ENCODE assay signal across 2 cellular contexts in the genomic region with DNA sequence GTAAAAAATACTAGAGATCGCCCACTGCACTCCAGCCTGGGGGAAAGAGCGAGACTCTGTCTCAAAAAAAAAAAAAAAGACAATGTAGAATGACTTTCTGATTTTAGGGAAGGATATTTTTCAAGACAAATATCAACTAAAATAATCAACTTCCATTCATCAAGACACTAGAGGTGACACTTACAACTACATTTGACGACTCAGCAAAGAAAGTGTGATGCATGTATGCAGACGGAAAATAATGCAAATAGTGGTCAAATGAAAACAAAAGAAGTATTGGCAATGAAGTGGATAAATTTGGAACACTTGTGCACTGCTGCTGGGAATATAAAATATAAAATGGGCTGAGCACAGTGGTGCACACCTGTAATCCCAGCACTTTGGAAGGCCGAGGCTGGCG.
A peak's percentile ranks its signal among the peaks of the same experiment; 100 is the strongest.
TF ChIP-seq lines count a peak whose summit lies in the region.

No MANE protein-coding gene starts in this region.

TF ChIP-seq in HepG2, 621 proteins besides CTCF, POLR2A, EP300 and RAD21:
- TF ChIP-seq SP5 (CRISPR knock-in tag; IDR thresholded peaks at IDR 0.05; ENCODE audit: borderline replicate concordance, low read depth): no peak
- TF ChIP-seq MAFF (IDR thresholded peaks at IDR 0.05; ENCODE audit: low read depth, low read length): peak; percentile 93
- TF ChIP-seq SIX1 (CRISPR knock-in tag; IDR thresholded peaks at IDR 0.05; ENCODE audit: borderline replicate concordance): no peak
- peak; percentile 88 to 96 for TF ChIP-seq MAFK (conservative IDR thresholded peaks at IDR 0.05 in 1 of 2, IDR thresholded peaks at IDR 0.05 in 1 of 2; ENCODE audit: low read length in 2 of 2)
- TF ChIP-seq, protein P1, sequence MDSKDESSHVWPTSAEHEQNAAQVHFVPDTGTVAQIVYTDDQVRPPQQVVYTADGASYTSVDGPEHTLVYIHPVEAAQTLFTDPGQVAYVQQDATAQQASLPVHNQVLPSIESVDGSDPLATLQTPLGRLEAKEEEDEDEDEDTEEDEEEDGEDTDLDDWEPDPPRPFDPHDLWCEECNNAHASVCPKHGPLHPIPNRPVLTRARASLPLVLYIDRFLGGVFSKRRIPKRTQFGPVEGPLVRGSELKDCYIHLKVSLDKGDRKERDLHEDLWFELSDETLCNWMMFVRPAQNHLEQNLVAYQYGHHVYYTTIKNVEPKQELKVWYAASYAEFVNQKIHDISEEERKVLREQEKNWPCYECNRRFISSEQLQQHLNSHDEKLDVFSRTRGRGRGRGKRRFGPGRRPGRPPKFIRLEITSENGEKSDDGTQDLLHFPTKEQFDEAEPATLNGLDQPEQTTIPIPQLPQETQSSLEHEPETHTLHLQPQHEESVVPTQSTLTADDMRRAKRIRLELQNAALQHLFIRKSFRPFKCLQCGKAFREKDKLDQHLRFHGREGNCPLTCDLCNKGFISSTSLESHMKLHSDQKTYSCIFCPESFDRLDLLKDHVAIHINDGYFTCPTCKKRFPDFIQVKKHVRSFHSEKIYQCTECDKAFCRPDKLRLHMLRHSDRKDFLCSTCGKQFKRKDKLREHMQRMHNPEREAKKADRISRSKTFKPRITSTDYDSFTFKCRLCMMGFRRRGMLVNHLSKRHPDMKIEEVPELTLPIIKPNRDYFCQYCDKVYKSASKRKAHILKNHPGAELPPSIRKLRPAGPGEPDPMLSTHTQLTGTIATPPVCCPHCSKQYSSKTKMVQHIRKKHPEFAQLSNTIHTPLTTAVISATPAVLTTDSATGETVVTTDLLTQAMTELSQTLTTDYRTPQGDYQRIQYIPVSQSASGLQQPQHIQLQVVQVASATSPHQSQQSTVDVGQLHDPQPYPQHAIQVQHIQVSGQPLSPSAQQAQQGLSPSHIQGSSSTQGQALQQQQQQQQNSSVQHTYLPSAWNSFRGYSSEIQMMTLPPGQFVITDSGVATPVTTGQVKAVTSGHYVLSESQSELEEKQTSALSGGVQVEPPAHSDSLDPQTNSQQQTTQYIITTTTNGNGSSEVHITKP (CRISPR knock-in tag; IDR thresholded peaks at IDR 0.05; ENCODE audit: low read depth): no peak

TF ChIP-seq in K562, 482 proteins besides CTCF, POLR2A, EP300 and RAD21:
- TF ChIP-seq RUNX1 (IDR thresholded peaks at IDR 0.05; ENCODE audit: low read depth) (no peak), ZNF785 (CRISPR knock-in tag; IDR thresholded peaks at IDR 0.05) (no peak), MAFK (IDR thresholded peaks at IDR 0.05; ENCODE audit: low read length) (peak; percentile 84), GATA2 (CRISPR knock-in tag; IDR thresholded peaks at IDR 0.05) (no peak), THRAP3 (IDR thresholded peaks at IDR 0.05; ENCODE audit: borderline replicate concordance) (no peak), MAFF (IDR thresholded peaks at IDR 0.05; ENCODE audit: low read length) (peak; percentile 86), MCM2 (IDR thresholded peaks at IDR 0.05; ENCODE audit: low read depth) (no peak), ZFX (CRISPR knock-in tag; IDR thresholded peaks at IDR 0.05) (no peak), MAFG (tag; conservative IDR thresholded peaks at IDR 0.05) (peak; percentile 77), BACH1 (tag; IDR thresholded peaks at IDR 0.05) (no peak), TAL1 (IDR thresholded peaks at IDR 0.05) (no peak), C11orf30 (IDR thresholded peaks at IDR 0.05; ENCODE audit: low read depth) (peak; percentile 71), CBX1 (IDR thresholded peaks at IDR 0.05; ENCODE audit: low read depth) (no peak), NFRKB (IDR thresholded peaks at IDR 0.05; ENCODE audit: low read depth) (no peak), HMG20B (CRISPR knock-in tag; IDR thresholded peaks at IDR 0.05) (no peak), ZNF316 (IDR thresholded peaks at IDR 0.05) (peak; percentile 91), ZNF217 (CRISPR knock-in tag; IDR thresholded peaks at IDR 0.05) (no peak), SNIP1 (IDR thresholded peaks at IDR 0.05; ENCODE audit: low read depth) (no peak)
- TF ChIP-seq, protein P2, sequence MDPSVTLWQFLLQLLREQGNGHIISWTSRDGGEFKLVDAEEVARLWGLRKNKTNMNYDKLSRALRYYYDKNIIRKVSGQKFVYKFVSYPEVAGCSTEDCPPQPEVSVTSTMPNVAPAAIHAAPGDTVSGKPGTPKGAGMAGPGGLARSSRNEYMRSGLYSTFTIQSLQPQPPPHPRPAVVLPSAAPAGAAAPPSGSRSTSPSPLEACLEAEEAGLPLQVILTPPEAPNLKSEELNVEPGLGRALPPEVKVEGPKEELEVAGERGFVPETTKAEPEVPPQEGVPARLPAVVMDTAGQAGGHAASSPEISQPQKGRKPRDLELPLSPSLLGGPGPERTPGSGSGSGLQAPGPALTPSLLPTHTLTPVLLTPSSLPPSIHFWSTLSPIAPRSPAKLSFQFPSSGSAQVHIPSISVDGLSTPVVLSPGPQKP (CRISPR knock-in tag; IDR thresholded peaks at IDR 0.05): no peak
- TF ChIP-seq, protein P3, sequence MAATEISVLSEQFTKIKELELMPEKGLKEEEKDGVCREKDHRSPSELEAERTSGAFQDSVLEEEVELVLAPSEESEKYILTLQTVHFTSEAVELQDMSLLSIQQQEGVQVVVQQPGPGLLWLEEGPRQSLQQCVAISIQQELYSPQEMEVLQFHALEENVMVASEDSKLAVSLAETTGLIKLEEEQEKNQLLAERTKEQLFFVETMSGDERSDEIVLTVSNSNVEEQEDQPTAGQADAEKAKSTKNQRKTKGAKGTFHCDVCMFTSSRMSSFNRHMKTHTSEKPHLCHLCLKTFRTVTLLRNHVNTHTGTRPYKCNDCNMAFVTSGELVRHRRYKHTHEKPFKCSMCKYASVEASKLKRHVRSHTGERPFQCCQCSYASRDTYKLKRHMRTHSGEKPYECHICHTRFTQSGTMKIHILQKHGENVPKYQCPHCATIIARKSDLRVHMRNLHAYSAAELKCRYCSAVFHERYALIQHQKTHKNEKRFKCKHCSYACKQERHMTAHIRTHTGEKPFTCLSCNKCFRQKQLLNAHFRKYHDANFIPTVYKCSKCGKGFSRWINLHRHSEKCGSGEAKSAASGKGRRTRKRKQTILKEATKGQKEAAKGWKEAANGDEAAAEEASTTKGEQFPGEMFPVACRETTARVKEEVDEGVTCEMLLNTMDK (IDR thresholded peaks at IDR 0.05; ENCODE audit: borderline replicate concordance, insufficient read depth, low read depth, low read length, poor library complexity, severe bottlenecking): no peak
- TF ChIP-seq, protein P4, sequence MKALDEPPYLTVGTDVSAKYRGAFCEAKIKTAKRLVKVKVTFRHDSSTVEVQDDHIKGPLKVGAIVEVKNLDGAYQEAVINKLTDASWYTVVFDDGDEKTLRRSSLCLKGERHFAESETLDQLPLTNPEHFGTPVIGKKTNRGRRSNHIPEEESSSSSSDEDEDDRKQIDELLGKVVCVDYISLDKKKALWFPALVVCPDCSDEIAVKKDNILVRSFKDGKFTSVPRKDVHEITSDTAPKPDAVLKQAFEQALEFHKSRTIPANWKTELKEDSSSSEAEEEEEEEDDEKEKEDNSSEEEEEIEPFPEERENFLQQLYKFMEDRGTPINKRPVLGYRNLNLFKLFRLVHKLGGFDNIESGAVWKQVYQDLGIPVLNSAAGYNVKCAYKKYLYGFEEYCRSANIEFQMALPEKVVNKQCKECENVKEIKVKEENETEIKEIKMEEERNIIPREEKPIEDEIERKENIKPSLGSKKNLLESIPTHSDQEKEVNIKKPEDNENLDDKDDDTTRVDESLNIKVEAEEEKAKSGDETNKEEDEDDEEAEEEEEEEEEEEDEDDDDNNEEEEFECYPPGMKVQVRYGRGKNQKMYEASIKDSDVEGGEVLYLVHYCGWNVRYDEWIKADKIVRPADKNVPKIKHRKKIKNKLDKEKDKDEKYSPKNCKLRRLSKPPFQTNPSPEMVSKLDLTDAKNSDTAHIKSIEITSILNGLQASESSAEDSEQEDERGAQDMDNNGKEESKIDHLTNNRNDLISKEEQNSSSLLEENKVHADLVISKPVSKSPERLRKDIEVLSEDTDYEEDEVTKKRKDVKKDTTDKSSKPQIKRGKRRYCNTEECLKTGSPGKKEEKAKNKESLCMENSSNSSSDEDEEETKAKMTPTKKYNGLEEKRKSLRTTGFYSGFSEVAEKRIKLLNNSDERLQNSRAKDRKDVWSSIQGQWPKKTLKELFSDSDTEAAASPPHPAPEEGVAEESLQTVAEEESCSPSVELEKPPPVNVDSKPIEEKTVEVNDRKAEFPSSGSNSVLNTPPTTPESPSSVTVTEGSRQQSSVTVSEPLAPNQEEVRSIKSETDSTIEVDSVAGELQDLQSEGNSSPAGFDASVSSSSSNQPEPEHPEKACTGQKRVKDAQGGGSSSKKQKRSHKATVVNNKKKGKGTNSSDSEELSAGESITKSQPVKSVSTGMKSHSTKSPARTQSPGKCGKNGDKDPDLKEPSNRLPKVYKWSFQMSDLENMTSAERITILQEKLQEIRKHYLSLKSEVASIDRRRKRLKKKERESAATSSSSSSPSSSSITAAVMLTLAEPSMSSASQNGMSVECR (CRISPR knock-in tag; IDR thresholded peaks at IDR 0.05): no peak
- TF ChIP-seq, protein P5, sequence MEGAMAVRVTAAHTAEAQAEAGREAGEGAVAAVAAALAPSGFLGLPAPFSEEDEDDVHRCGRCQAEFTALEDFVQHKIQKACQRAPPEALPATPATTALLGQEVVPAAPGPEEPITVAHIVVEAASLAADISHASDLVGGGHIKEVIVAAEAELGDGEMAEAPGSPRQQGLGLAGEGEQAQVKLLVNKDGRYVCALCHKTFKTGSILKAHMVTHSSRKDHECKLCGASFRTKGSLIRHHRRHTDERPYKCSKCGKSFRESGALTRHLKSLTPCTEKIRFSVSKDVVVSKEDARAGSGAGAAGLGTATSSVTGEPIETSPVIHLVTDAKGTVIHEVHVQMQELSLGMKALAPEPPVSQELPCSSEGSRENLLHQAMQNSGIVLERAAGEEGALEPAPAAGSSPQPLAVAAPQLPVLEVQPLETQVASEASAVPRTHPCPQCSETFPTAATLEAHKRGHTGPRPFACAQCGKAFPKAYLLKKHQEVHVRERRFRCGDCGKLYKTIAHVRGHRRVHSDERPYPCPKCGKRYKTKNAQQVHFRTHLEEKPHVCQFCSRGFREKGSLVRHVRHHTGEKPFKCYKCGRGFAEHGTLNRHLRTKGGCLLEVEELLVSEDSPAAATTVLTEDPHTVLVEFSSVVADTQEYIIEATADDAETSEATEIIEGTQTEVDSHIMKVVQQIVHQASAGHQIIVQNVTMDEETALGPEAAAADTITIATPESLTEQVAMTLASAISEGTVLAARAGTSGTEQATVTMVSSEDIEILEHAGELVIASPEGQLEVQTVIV (CRISPR knock-in tag; IDR thresholded peaks at IDR 0.05; ENCODE audit: borderline replicate concordance): no peak
- TF ChIP-seq, protein P6, sequence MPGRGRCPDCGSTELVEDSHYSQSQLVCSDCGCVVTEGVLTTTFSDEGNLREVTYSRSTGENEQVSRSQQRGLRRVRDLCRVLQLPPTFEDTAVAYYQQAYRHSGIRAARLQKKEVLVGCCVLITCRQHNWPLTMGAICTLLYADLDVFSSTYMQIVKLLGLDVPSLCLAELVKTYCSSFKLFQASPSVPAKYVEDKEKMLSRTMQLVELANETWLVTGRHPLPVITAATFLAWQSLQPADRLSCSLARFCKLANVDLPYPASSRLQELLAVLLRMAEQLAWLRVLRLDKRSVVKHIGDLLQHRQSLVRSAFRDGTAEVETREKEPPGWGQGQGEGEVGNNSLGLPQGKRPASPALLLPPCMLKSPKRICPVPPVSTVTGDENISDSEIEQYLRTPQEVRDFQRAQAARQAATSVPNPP (IDR thresholded peaks at IDR 0.05; ENCODE audit: borderline replicate concordance, insufficient read depth, insufficient read length): no peak
